ENCODE assay signal across 11 cellular contexts in the genomic region with DNA sequence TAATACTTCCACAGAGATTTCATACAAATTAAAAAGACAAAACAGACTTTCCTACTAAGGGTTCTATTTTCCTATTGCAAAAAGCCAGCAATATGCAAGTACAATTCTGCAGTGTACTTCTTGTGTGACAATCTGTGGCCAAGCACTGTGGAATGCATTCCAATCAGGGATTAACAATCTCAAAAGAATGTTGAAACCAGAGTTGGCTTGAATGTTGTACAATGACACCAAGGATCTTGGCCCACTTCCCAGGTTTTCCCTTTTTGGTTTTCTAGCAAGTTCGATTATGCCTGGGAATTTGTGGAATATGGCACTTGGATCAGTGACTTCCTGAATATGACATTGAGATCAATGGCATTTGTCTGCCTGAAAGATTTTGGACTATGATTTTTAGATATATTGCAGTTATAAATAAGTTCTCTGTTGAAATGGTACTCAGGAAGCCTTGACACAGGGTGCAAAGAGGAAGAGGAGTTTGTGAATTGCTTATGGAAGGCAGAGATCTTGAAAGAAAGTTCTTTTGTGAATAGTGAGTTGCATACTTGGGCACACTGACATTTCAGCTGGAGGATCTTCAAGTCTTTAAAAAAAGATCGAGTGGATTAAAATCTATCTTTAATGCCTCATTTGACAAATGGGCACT.
DNase-seq lines count a peak whose midpoint lies in the region; ATAC-seq, FAIRE-seq and TF ChIP-seq lines count a peak whose summit lies in the region.
"Had no signal": no experiment of that assay in that cellular context is flagged by ENCODE, and none has a peak within 500 bp of the region (broad histone marks: within the 10 kb centered on the region; RNA-seq: fewer than 3 reads in every experiment).

No MANE protein-coding gene starts in this region.

- DNase-seq in AG08395 (ENCODE audit: low spot score) (peak; percentile 83), RPMI7951 (ENCODE audit: low read depth) (peak; percentile 86), fibroblast of mammary gland (ENCODE audit: low read depth) (peak; percentile 86), MM.1S (no peak), kidney (no peak), Peyer's patch (no peak)
- DNase-seq: activated effector memory CD4-positive, alpha-beta T cell treated with anti-CD3 and anti-CD28 coated beads, Interleukin-2, amount 50 U/mL, for 16 hours; NCI-H1436 had no signal

- TF ChIP-seq CTCF in fibroblast of mammary gland (conservative IDR thresholded peaks at IDR 0.05; ENCODE audit: control insufficient read depth, insufficient read depth, low read depth, low read length) (no peak), nephron (IDR thresholded peaks at IDR 0.05; ENCODE audit: unreplicated experiment in 3 of 3) (no peak), MM.1S (IDR thresholded peaks at IDR 0.05; ENCODE audit: low read length) (no peak), kidney (IDR thresholded peaks at IDR 0.05; ENCODE audit: borderline replicate concordance, extremely low read depth, insufficient read depth) (no peak), Peyer's patch (IDR thresholded peaks at IDR 0.05) (no peak)

- H3K27me3 ChIP-seq in MM.1S (replicated peaks; ENCODE audit: insufficient read depth, low read length) = no peaks in the 10 kb centered on the region
- H3K27me3 ChIP-seq in Peyer's patch = no peaks in the 10 kb centered on the region

- H3K27ac ChIP-seq in MM.1S (ENCODE audit: low read length) (no peak overlapping the region), kidney (ENCODE audit: low read depth in 2 of 2, low read length in 2 of 2) (no peak overlapping the region), Peyer's patch (peak overlapping the region in 2 of 4 donors; percentile 11 to 16)
- H3K27ac ChIP-seq: C4-2B had no signal

- no peaks in the 10 kb centered on the region for H3K4me1 ChIP-seq in MM.1S (ENCODE audit: low read length)
- no peaks in the 10 kb centered on the region for H3K4me1 ChIP-seq in kidney (ENCODE audit: control insufficient read depth in 1 of 2, insufficient read depth in 1 of 2, low read depth in 1 of 2, low read length in 2 of 2)
- no peaks in the 10 kb centered on the region for H3K4me1 ChIP-seq in Peyer's patch

- H3K9me3 Mint-ChIP-seq in nephron = no peaks in the 10 kb centered on the region

- no peaks in the 10 kb centered on the region for H3F3A ChIP-seq in MM.1S (ENCODE audit: insufficient read depth, low read length)

- peaks cover 32% of the 10 kb centered on the region for H3K4me1 Mint-ChIP-seq in nephron

- no peaks in the 10 kb centered on the region for H3K79me2 ChIP-seq in MM.1S (ENCODE audit: low read length)

- H3K36me3 ChIP-seq in MM.1S (replicated peaks; ENCODE audit: insufficient read depth, low read length) (no peaks in the 10 kb centered on the region), kidney (ENCODE audit: control insufficient read depth in 1 of 2, insufficient read depth in 2 of 2, low read length in 2 of 2) (no peaks in the 10 kb centered on the region), Peyer's patch (no peaks in the 10 kb centered on the region)

- no peak overlapping the region for H3K4me3 Mint-ChIP-seq in nephron

- H3K4me3 ChIP-seq in fibroblast of mammary gland (ENCODE audit: control insufficient read depth, low read depth, low read length) = no peak overlapping the region
- H3K4me3 ChIP-seq in MM.1S (ENCODE audit: low read length) = no peak overlapping the region
- H3K4me3 ChIP-seq in kidney (ENCODE audit: low read length in 2 of 2) = no peak overlapping the region
- no peak overlapping the region for H3K4me3 ChIP-seq in Peyer's patch

- H3K4me2 ChIP-seq in MM.1S (ENCODE audit: low read depth, low read length) = no peak overlapping the region

- H2AFZ ChIP-seq in MM.1S (ENCODE audit: low read length) = no peak overlapping the region

- no peak overlapping the region for H3K9ac ChIP-seq in MM.1S (ENCODE audit: low read length)
- no peak overlapping the region for H3K9ac ChIP-seq in kidney (ENCODE audit: low read length in 2 of 2)

- no peaks in the 10 kb centered on the region for H4K20me1 ChIP-seq in MM.1S (ENCODE audit: insufficient read depth, low read length)

- no peaks in the 10 kb centered on the region for H3K9me2 ChIP-seq in MM.1S (replicated peaks; ENCODE audit: insufficient read depth, low read length)

- TF ChIP-seq POLR2A in Peyer's patch (IDR thresholded peaks at IDR 0.05) = no peak

- peak overlapping the region; percentile 22 to 61 (median 49) for H3K27ac Mint-ChIP-seq in nephron

- intact Hi-C loops in kidney (cut with DNase I) = no loop called here

- FAIRE-seq in kidney (lab: Jason Lieb, UNC) = no peak

- peaks cover 4% of the 10 kb centered on the region for H3K36me3 Mint-ChIP-seq in nephron (ENCODE audit: low read depth)

- H3K9me3 ChIP-seq in MM.1S (replicated peaks; ENCODE audit: insufficient read depth, low read length) (no peaks in the 10 kb centered on the region), kidney (ENCODE audit: control insufficient read depth in 1 of 2, low read length in 2 of 2) (no peaks in the 10 kb centered on the region), Peyer's patch (no peaks in the 10 kb centered on the region)

- ATAC-seq in HG02588 (IDR thresholded peaks at IDR 0.05; ENCODE audit: unreplicated experiment) = no peak

- no peaks in the 10 kb centered on the region for H3K27me3 Mint-ChIP-seq in nephron (ENCODE audit: low read depth)

Comparison
In these comparisons a context has a peak if more than half of its experiments do, and no peak if none do; other contexts are left out.
1. DNase-seq: peak in AG08395 (single experiment), RPMI7951 (single experiment) and fibroblast of mammary gland (single experiment); none in MM.1S (single experiment), kidney (single experiment) and Peyer's patch (0 of 3).